11 cellular contexts compared by ENCODE assay signal in the genomic region with DNA sequence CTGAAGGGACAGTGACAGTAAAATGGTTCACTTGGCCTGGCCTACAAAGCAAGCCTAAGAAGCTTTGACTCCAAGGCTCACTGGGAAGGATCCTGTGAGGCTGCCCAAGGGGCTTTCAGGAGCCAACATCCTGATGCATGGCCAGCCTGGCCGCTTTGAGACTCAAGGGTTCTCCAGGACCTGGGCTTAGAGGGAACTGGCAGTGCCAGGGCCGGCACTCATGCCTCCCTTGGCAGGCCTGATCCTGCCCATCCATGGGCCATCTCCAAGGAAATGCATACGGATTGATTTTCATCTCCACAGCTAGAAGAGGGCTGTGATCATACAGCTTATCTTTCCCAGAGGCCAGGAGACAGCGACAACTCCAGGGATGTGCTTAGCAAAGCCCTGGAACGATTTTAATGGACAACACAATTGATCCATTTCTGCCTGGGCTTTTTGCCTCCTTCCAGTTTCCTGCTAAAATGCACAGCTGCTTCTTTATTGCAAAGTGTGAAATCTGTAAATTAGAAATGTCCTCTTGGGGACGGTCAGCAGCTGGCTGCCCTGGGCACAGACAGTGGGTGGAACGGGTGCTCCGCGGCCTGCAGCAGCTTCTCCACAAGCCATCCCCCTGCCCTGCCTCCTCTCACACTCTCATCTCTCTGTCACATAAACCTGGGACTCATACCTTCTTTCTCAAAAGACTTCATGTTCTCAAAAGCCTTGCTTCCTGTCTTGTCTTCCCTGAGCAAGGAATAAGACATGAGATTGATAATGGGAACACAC.
"Had no signal": no experiment of that assay in that cellular context is flagged by ENCODE, and none has a peak within 500 bp of the region (broad histone marks: within the 10 kb centered on the region; RNA-seq: fewer than 3 reads in every experiment).

No MANE protein-coding gene starts in this region.

- H3K9me3 ChIP-seq: ascending aorta, transverse colon had no signal

- H3K27ac ChIP-seq: ascending aorta, SK-N-MC, transverse colon had no signal

- H3K27me3 ChIP-seq: ascending aorta, transverse colon had no signal

- H3K4me3 ChIP-seq: ascending aorta, SK-N-MC, transverse colon had no signal

- H3K36me3 ChIP-seq: ascending aorta, transverse colon had no signal

- DNase-seq: activated CD4-positive, alpha-beta T cell treated with anti-CD3 and anti-CD28 coated beads, Interleukin-2, amount 50 U/mL, for 1 hour; activated naive CD4-positive, alpha-beta T cell treated with anti-CD3 and anti-CD28 coated beads for 36 hours; activated naive CD8-positive, alpha-beta T cell treated with anti-CD3 and anti-CD28 coated beads, Interleukin-2, amount 50 U/mL, for 24 hours; activated T-cell treated with anti-CD3 and anti-CD28 coated beads, Interleukin-2, amount 50 U/mL, for 1 hour; left cardiac atrium; mammary epithelial cell; stimulated activated CD4-positive, alpha-beta T cell treated with anti-CD3 and anti-CD28 coated beads, Interleukin-2, amount 100 ng/mL, for 48 hours; stimulated activated naive B cell treated with anti-CD40 and anti-IgM and Interleukin-4, amounts not matched to agents 10 μg/mL and 1 μg/mL and 100 μg/mL, for 72 hours; transverse colon had no signal

- H3K4me1 ChIP-seq: ascending aorta, transverse colon had no signal
